ENCODE assay signal across 1 cellular context in genomic region chr11:119101759-119102423, GRCh38.
TF ChIP-seq lines count a peak whose summit lies in the region.

DPAGT1 (minus strand) TSS chr11:119101853; CDS start chr11:119101655, 198 bp downstream.

TF ChIP-seq in GM12878, 131 proteins besides CTCF, POLR2A, EP300 and RAD21 (continued from another document):
- TF ChIP-seq NBN (IDR thresholded peaks at IDR 0.05) (peak; percentile 79; the same call in 1 of the 2 replicates), CBFB (IDR thresholded peaks at IDR 0.05; ENCODE audit: low read depth) (peak; percentile 35; the same call in 1 of the 2 replicates), MEF2B (IDR thresholded peaks at IDR 0.05; ENCODE audit: partially characterized antibody, poor library complexity, severe bottlenecking) (peak; percentile 41), SMC3 (IDR thresholded peaks at IDR 0.05; ENCODE audit: borderline replicate concordance, low read length) (no peak), ZBTB11 (CRISPR knock-in tag; IDR thresholded peaks at IDR 0.05) (peak; percentile 86), SMAD5 (IDR thresholded peaks at IDR 0.05; ENCODE audit: low read depth) (0 out of 2 replicates have a peak, but pooled peaks have one; percentile 60), ETV6 (conservative IDR thresholded peaks at IDR 0.05 in 1 of 2, IDR thresholded peaks at IDR 0.05 in 1 of 2; ENCODE audit: borderline replicate concordance in 1 of 2, low read depth in 1 of 2) (peak in 1 of 2 experiments; percentile 22; a peak in 2 of 4 replicates), BCL3 (IDR thresholded peaks at IDR 0.05; ENCODE audit: borderline replicate concordance, insufficient read depth, low read depth, low read length, poor library complexity, severe bottlenecking) (no peak), SMAD1 (IDR thresholded peaks at IDR 0.05; ENCODE audit: low read depth, partially characterized antibody) (no peak), FOXK2 (IDR thresholded peaks at IDR 0.05) (no peak), EED (IDR thresholded peaks at IDR 0.05; ENCODE audit: low read depth) (peak; percentile 69; the same call in 1 of the 2 replicates), RFX5 (IDR thresholded peaks at IDR 0.05; ENCODE audit: low read depth, low read length) (0 out of 2 replicates have a peak, but pooled peaks have one; percentile 11), MAX (IDR thresholded peaks at IDR 0.05; ENCODE audit: low read depth, low read length) (peak; percentile 93), TARDBP (IDR thresholded peaks at IDR 0.05; ENCODE audit: borderline replicate concordance) (peak; percentile 63; the same call in 1 of the 2 replicates), TAF1 (IDR thresholded peaks at IDR 0.05; ENCODE audit: borderline replicate concordance, low read depth, low read length) (peak; percentile 85; the same call in 1 of the 2 replicates), ASH2L (IDR thresholded peaks at IDR 0.05; ENCODE audit: borderline replicate concordance, low read depth) (0 out of 2 replicates have a peak, but pooled peaks have one; percentile 33), ATF7 (IDR thresholded peaks at IDR 0.05; ENCODE audit: low read depth) (0 out of 2 replicates have a peak, but pooled peaks have one; percentile 54), ZNF384 (IDR thresholded peaks at IDR 0.05; ENCODE audit: borderline replicate concordance, low read depth, low read length) (no peak), IRF4 (IDR thresholded peaks at IDR 0.05; ENCODE audit: low read depth, low read length) (peak; percentile 50)
- TF ChIP-seq, protein P1, sequence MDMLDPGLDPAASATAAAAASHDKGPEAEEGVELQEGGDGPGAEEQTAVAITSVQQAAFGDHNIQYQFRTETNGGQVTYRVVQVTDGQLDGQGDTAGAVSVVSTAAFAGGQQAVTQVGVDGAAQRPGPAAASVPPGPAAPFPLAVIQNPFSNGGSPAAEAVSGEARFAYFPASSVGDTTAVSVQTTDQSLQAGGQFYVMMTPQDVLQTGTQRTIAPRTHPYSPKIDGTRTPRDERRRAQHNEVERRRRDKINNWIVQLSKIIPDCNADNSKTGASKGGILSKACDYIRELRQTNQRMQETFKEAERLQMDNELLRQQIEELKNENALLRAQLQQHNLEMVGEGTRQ (IDR thresholded peaks at IDR 0.05; ENCODE audit: borderline replicate concordance, low read depth, low read length): peak; percentile 85
- TF ChIP-seq, protein P2, sequence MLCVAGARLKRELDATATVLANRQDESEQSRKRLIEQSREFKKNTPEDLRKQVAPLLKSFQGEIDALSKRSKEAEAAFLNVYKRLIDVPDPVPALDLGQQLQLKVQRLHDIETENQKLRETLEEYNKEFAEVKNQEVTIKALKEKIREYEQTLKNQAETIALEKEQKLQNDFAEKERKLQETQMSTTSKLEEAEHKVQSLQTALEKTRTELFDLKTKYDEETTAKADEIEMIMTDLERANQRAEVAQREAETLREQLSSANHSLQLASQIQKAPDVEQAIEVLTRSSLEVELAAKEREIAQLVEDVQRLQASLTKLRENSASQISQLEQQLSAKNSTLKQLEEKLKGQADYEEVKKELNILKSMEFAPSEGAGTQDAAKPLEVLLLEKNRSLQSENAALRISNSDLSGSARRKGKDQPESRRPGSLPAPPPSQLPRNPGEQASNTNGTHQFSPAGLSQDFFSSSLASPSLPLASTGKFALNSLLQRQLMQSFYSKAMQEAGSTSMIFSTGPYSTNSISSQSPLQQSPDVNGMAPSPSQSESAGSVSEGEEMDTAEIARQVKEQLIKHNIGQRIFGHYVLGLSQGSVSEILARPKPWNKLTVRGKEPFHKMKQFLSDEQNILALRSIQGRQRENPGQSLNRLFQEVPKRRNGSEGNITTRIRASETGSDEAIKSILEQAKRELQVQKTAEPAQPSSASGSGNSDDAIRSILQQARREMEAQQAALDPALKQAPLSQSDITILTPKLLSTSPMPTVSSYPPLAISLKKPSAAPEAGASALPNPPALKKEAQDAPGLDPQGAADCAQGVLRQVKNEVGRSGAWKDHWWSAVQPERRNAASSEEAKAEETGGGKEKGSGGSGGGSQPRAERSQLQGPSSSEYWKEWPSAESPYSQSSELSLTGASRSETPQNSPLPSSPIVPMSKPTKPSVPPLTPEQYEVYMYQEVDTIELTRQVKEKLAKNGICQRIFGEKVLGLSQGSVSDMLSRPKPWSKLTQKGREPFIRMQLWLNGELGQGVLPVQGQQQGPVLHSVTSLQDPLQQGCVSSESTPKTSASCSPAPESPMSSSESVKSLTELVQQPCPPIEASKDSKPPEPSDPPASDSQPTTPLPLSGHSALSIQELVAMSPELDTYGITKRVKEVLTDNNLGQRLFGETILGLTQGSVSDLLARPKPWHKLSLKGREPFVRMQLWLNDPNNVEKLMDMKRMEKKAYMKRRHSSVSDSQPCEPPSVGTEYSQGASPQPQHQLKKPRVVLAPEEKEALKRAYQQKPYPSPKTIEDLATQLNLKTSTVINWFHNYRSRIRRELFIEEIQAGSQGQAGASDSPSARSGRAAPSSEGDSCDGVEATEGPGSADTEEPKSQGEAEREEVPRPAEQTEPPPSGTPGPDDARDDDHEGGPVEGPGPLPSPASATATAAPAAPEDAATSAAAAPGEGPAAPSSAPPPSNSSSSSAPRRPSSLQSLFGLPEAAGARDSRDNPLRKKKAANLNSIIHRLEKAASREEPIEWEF (IDR thresholded peaks at IDR 0.05; ENCODE audit: insufficient replicate concordance, low read depth, low read length): no peak
